ENCODE assay signal across 14 cellular contexts in genomic region chrX:102142274-102142673, GRCh38. TPM values are rescaled to one million over a fixed set of nuclear protein-coding genes. Genes with fewer than 3 reads are reported as not detected.
"Had no signal": no experiment of that assay in that cellular context is flagged by ENCODE, and none has a peak within 500 bp of the region (broad histone marks: within the 10 kb centered on the region; RNA-seq: fewer than 3 reads in every experiment).

TCEAL6 (minus strand) TSS chrX:102142481.

RNA-seq across cellular contexts. Expression of gene TCEAL6, which starts in this region (rescaled TPM):
- total RNA-seq: dermis microvascular lymphatic vessel endothelial cell, endodermal cell, esophagus mucosa, gastrocnemius medialis, heart right ventricle, left ventricle myocardium superior, lower lobe of right lung, mononuclear cell, natural killer cell, sciatic nerve, smooth muscle cell, suprapubic skin, transverse colon, upper lobe of right lung had no signal
